Comparison of ENCODE assay signal across 1 cellular context in genomic region chr19:2302319-2303208, GRCh38.
A peak's percentile ranks its signal among the peaks of the same experiment; 100 is the strongest.
TF ChIP-seq lines count a peak whose summit lies in the region.

No MANE protein-coding gene starts in this region.

TF ChIP-seq in K562, 482 proteins besides CTCF, POLR2A, EP300 and RAD21 (continued from another document):
- TF ChIP-seq ZNF318 (IDR thresholded peaks at IDR 0.05; ENCODE audit: borderline replicate concordance in 1 of 2, low read depth in 1 of 2) (peak in 1 of 2 experiments; percentile 91; a peak in 2 of 4 replicates), ZBTB33 (CRISPR knock-in tag; IDR thresholded peaks at IDR 0.05) (peak; percentile 71; the same call in 1 of the 2 replicates), RAD51 (IDR thresholded peaks at IDR 0.05; ENCODE audit: borderline replicate concordance, low read depth) (no peak), MBD2 (IDR thresholded peaks at IDR 0.05; ENCODE audit: borderline replicate concordance, low read depth) (0 out of 2 replicates have a peak, but pooled peaks have one; percentile 16), FOXP4 (CRISPR knock-in tag; IDR thresholded peaks at IDR 0.05; ENCODE audit: borderline replicate concordance) (no peak), ZNF511 (CRISPR knock-in tag; IDR thresholded peaks at IDR 0.05) (no peak), TFAP4 (CRISPR knock-in tag; IDR thresholded peaks at IDR 0.05; ENCODE audit: borderline replicate concordance) (peak; percentile 99), CHD7 (IDR thresholded peaks at IDR 0.05; ENCODE audit: low read depth, low read length) (no peak), ESRRA (IDR thresholded peaks at IDR 0.05; ENCODE audit: borderline replicate concordance, low read depth) (0 out of 2 replicates have a peak, but pooled peaks have one; percentile 25), JUND (IDR thresholded peaks at IDR 0.05; ENCODE audit: borderline replicate concordance, low read depth, low read length) (peak; percentile 86), JUND (tag; IDR thresholded peaks at IDR 0.05; ENCODE audit: borderline replicate concordance, low read depth, low read length) (peak; percentile 81), NR2C1 (IDR thresholded peaks at IDR 0.05) (peak; percentile 34; the same call in 1 of the 2 replicates), NR2C1 (tag; IDR thresholded peaks at IDR 0.05) (no peak), ZNF609 (CRISPR knock-in tag; IDR thresholded peaks at IDR 0.05; ENCODE audit: borderline replicate concordance) (no peak)
